In the genomic region with DNA sequence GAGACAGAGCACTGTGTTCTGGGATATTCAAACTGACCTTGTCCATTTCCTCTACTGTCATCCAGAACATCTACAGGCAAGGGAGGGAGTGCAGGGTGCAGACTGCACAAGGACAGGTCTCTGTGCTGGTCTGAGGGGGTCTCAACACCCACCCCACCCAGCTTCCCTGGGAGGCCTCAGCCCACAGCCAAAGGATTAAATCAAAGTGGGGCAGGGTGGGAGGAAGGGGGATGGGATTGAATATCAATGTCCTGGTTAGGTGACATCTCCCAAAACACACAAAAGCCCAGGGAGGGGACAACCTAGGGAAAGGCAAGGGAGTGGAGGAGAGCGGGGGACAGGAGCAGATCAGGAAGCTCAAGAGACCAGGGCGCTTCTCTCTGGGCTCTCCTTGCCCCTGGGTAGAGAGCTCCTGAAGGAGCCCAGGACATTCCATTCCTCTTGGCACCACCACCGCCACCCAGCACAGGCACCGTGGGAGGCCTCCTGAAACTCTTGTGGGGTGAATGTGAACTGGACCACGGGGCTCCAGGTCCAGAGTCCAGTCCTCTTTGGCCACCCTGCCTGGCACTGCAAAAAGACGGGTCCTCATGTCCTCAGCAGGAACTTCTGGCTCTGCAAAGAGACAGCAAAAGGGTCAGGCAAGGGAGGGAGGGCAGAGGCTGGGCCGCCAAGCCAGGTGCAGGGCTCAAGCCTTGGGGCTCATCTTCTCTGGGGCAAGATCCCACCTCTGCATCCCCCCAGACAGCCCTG, we compare ENCODE assay signal across 17 cellular contexts.
"Had no signal": no experiment of that assay in that cellular context is flagged by ENCODE, and none has a peak within 500 bp of the region (broad histone marks: within the 10 kb centered on the region; RNA-seq: fewer than 3 reads in every experiment).

No MANE protein-coding gene starts in this region.

- H3K4me1 ChIP-seq: lower lobe of right lung, thyroid gland had no signal

- H3K27me3 ChIP-seq: thyroid gland had no signal

- H3K4me3 Mint-ChIP-seq: activated naive CD8-positive, alpha-beta T cell treated with anti-CD3 and anti-CD28 coated beads for 36 hours; activated T-helper 17 cell treated with anti-CD3 and anti-CD28 coated beads, Interleukin-2, amount 50 U/mL, for 72 hours; natural killer cell treated with Interleukin-12 subunit alpha and Interleukin-12 subunit beta and Interleukin-15 and Interleukin-18, amount 100 ng/mL, for 72 hours; stimulated activated memory B cell treated with anti-CD40 and anti-IgM and Interleukin-4, amounts not matched to agents 10 μg/mL and 1 μg/mL and 100 μg/mL, for 72 hours had no signal

- H3K36me3 Mint-ChIP-seq: activated naive CD8-positive, alpha-beta T cell treated with anti-CD3 and anti-CD28 coated beads for 36 hours; natural killer cell treated with Interleukin-12 subunit alpha and Interleukin-12 subunit beta and Interleukin-15 and Interleukin-18, amount 100 ng/mL, for 72 hours had no signal

- H3K4me3 ChIP-seq: dorsolateral prefrontal cortex, lower lobe of right lung, thyroid gland had no signal

- H3K4me1 Mint-ChIP-seq: activated T-helper 17 cell treated with anti-CD3 and anti-CD28 coated beads, Interleukin-2, amount 50 U/mL, for 72 hours; stimulated activated memory B cell treated with anti-CD40 and anti-IgM and Interleukin-4, amounts not matched to agents 10 μg/mL and 1 μg/mL and 100 μg/mL, for 72 hours had no signal

- H3K9me3 Mint-ChIP-seq: natural killer cell treated with Interleukin-12 subunit alpha and Interleukin-12 subunit beta and Interleukin-15 and Interleukin-18, amount 100 ng/mL, for 72 hours had no signal

- H3K9me3 ChIP-seq: lower lobe of right lung, thyroid gland had no signal

- DNase-seq: activated CD4-positive, alpha-beta T cell treated with anti-CD3 and anti-CD28 coated beads for 1 hour; activated naive CD4-positive, alpha-beta T cell; activated naive CD8-positive, alpha-beta T cell treated with anti-CD3 and anti-CD28 coated beads for 36 hours; activated T-cell treated with anti-CD3 and anti-CD28 coated beads, Interleukin-2, amount 50 U/mL, for 1 hour; amniotic stem cell; dorsolateral prefrontal cortex; erythroblast; left cardiac atrium; lower lobe of right lung; stimulated activated CD4-positive, alpha-beta T cell treated with anti-CD3 and anti-CD28 coated beads, Interleukin-4, amount 100 ng/mL, for 24 hours; SW 1271; thyroid gland; WERI-Rb-1 had no signal

- H3K36me3 ChIP-seq: lower lobe of right lung, thyroid gland, WERI-Rb-1 had no signal

- H3K27ac Mint-ChIP-seq: activated naive CD8-positive, alpha-beta T cell treated with anti-CD3 and anti-CD28 coated beads for 36 hours; activated T-helper 17 cell treated with anti-CD3 and anti-CD28 coated beads, Interleukin-2, amount 50 U/mL, for 72 hours; natural killer cell treated with Interleukin-12 subunit alpha and Interleukin-12 subunit beta and Interleukin-15 and Interleukin-18, amount 100 ng/mL, for 72 hours; stimulated activated memory B cell treated with anti-CD40 and anti-IgM and Interleukin-4, amounts not matched to agents 10 μg/mL and 1 μg/mL and 100 μg/mL, for 72 hours had no signal

- H3K27ac ChIP-seq: dorsolateral prefrontal cortex, lower lobe of right lung, thyroid gland, WERI-Rb-1 had no signal

- ATAC-seq: activated T-helper 17 cell treated with anti-CD3 and anti-CD28 coated beads, Interleukin-2, amount 50 U/mL, for 72 hours; left cardiac atrium; lower lobe of right lung; natural killer cell treated with Interleukin-12 subunit alpha and Interleukin-12 subunit beta and Interleukin-15 and Interleukin-18, amount 100 ng/mL, for 72 hours; sciatic nerve; stimulated activated memory B cell treated with anti-CD40 and anti-IgM and Interleukin-4, amounts not matched to agents 10 μg/mL and 1 μg/mL and 100 μg/mL, for 72 hours had no signal
